In genomic region chr2:135986507-135986906, GRCh38 we compare ENCODE assay signal across 8 cellular contexts. TPM values are rescaled to one million over a fixed set of nuclear protein-coding genes. Genes with fewer than 3 reads are reported as not detected.
DNase-seq lines count a peak whose midpoint lies in the region; ATAC-seq and TF ChIP-seq lines count a peak whose summit lies in the region.

No MANE protein-coding gene starts in this region.

- peak overlapping the region; percentile 97 for H3K27ac ChIP-seq in Panc1 (ENCODE audit: low read length)
- no peak overlapping the region for H3K27ac ChIP-seq in aorta (ENCODE audit: low read depth in 1 of 2, low read length in 2 of 2)

- POLR2A ChIA-PET in Panc1 (lab: Charles Lee): no interaction called here

- ATAC-seq in Panc1 (no peak), GM21360 (IDR thresholded peaks at IDR 0.05; ENCODE audit: unreplicated experiment) (no peak), aorta (ENCODE audit: low FRiP score) (no peak)
- ATAC-seq in stimulated activated naive CD8-positive, alpha-beta T cell treated with anti-CD3 and anti-CD28 coated beads, Interleukin-15, amount 100 ng/mL, for 72 hours: no peak

- H3K9me3 ChIP-seq in Panc1 (ENCODE audit: control insufficient read depth, insufficient read depth, low read depth, low read length): no peaks in the 10 kb centered on the region
- no peaks in the 10 kb centered on the region for H3K9me3 ChIP-seq in aorta (ENCODE audit: control insufficient read depth, low read length)

- H3K36me3 Mint-ChIP-seq in activated naive CD4-positive, alpha-beta T cell treated with anti-CD3 and anti-CD28 coated beads, Interleukin-2, amount 50 U/mL, for 24 hours: peaks cover 13% of the 10 kb centered on the region
- peaks cover 7% of the 10 kb centered on the region for H3K36me3 Mint-ChIP-seq in endothelial cell (ENCODE audit: low read depth, unreplicated experiment)

- CTCF ChIA-PET in Panc1 (lab: Charles Lee): no interaction called here

- H3K9me3 Mint-ChIP-seq in activated naive CD4-positive, alpha-beta T cell treated with anti-CD3 and anti-CD28 coated beads, Interleukin-2, amount 50 U/mL, for 24 hours: no peaks in the 10 kb centered on the region
- no peaks in the 10 kb centered on the region for H3K9me3 Mint-ChIP-seq in endothelial cell (ENCODE audit: unreplicated experiment)
- H3K9me3 Mint-ChIP-seq in stimulated activated naive CD8-positive, alpha-beta T cell treated with anti-CD3 and anti-CD28 coated beads, Interleukin-15, amount 100 ng/mL, for 72 hours: no peaks in the 10 kb centered on the region

- peak overlapping the region; percentile 93 for H3K4me3 Mint-ChIP-seq in activated naive CD4-positive, alpha-beta T cell treated with anti-CD3 and anti-CD28 coated beads, Interleukin-2, amount 50 U/mL, for 24 hours
- peak overlapping the region; percentile 7 for H3K4me3 Mint-ChIP-seq in endothelial cell (ENCODE audit: unreplicated experiment)
- peak overlapping the region; percentile 89 to 91 for H3K4me3 Mint-ChIP-seq in stimulated activated naive CD8-positive, alpha-beta T cell treated with anti-CD3 and anti-CD28 coated beads, Interleukin-15, amount 100 ng/mL, for 72 hours

- in situ Hi-C loops in Panc1 (cut with HindIII; ENCODE audit: low pct_unique_long_range_greater_than_20kb, low sequenced_read_pairs): no loop called here

- H3K27me3 ChIP-seq in Panc1 (ENCODE audit: control insufficient read depth, insufficient read depth, low read length): no peaks in the 10 kb centered on the region
- H3K27me3 ChIP-seq in aorta (ENCODE audit: control insufficient read depth in 1 of 2, insufficient read depth in 2 of 2, low read length in 1 of 2): no peaks in the 10 kb centered on the region

- H3K36me3 ChIP-seq in Panc1 (ENCODE audit: control insufficient read depth, insufficient read depth, low read length) (peaks cover 14% of the 10 kb centered on the region), aorta (ENCODE audit: control insufficient read depth in 1 of 2, insufficient read depth in 2 of 2, low read length in 1 of 2) (no peaks in the 10 kb centered on the region)

- no TSS peak for BruUV-seq in Panc1 (replicated peaks; lab: Mats Ljungman, UMichigan)

- TF ChIP-seq CTCF in Panc1 (IDR thresholded peaks at IDR 0.05) (no peak), endothelial cell (IDR thresholded peaks at IDR 0.05; ENCODE audit: unreplicated experiment) (no peak)

- H3K4me3 ChIP-seq in Panc1 (ENCODE audit: low read depth in 2 of 2, low read length in 2 of 2) (peak overlapping the region in 1 of 2 experiments; percentile 94; a peak in 2 of 4 replicates), aorta (ENCODE audit: low read length in 2 of 2) (no peak overlapping the region)

- H3K27ac Mint-ChIP-seq in activated naive CD4-positive, alpha-beta T cell treated with anti-CD3 and anti-CD28 coated beads, Interleukin-2, amount 50 U/mL, for 24 hours: peak overlapping the region; percentile 12
- H3K27ac Mint-ChIP-seq in endothelial cell (ENCODE audit: unreplicated experiment): no peak overlapping the region
- H3K27ac Mint-ChIP-seq in stimulated activated naive CD8-positive, alpha-beta T cell treated with anti-CD3 and anti-CD28 coated beads, Interleukin-15, amount 100 ng/mL, for 72 hours: peak overlapping the region in 1 of 2 donors; percentile 98

- intact Hi-C loops in Panc1 (cut with micrococcal nuclease; ENCODE audit: unreplicated experiment) (loop anchor here (10.0 kb wide), 1 partner anchor 128 kb away; the partner anchor contains the start of gene CXCR4), aorta (cut with DNase I) (loop anchor here in 1 of 2 donors (5.0 kb wide), 1 partner anchor 109 kb away; the partner anchor contains the start of gene MCM6)

- H3K4me1 ChIP-seq in Panc1 (ENCODE audit: control insufficient read depth, insufficient read depth, low read length) (peaks cover 15% of the 10 kb centered on the region; the same call in 1 of the 2 replicates), aorta (ENCODE audit: control insufficient read depth in 1 of 2, insufficient read depth in 2 of 2, low read length in 2 of 2) (no peaks in the 10 kb centered on the region)

- no peak for DNase-seq in activated naive CD4-positive, alpha-beta T cell treated with anti-CD3 and anti-CD28 coated beads, Interleukin-2, amount 50 U/mL, for 16 hours
- DNase-seq in Panc1 (ENCODE audit: low read depth, low spot score) (no peak), endothelial cell (ENCODE audit: low spot score) (no peak), iPS-NIHi7 (ENCODE audit: extremely low spot score) (no peak), aorta (no peak)
- DNase-seq in stimulated activated naive CD8-positive, alpha-beta T cell treated with anti-CD3 and anti-CD28 coated beads, Interleukin-15, amount 100 ng/mL, for 72 hours: no peak

- H3K4me1 Mint-ChIP-seq in activated naive CD4-positive, alpha-beta T cell treated with anti-CD3 and anti-CD28 coated beads, Interleukin-2, amount 50 U/mL, for 24 hours: peaks cover 34% of the 10 kb centered on the region
- peaks cover 17% of the 10 kb centered on the region for H3K4me1 Mint-ChIP-seq in endothelial cell (ENCODE audit: unreplicated experiment)
- H3K4me1 Mint-ChIP-seq in stimulated activated naive CD8-positive, alpha-beta T cell treated with anti-CD3 and anti-CD28 coated beads, Interleukin-15, amount 100 ng/mL, for 72 hours: peaks cover 61% of the 10 kb centered on the region

- WGBS in aorta, 2 donors: 96 to 97% methylated on average over 5 of the region's 5 CpGs

- H3K27me3 Mint-ChIP-seq in activated naive CD4-positive, alpha-beta T cell treated with anti-CD3 and anti-CD28 coated beads, Interleukin-2, amount 50 U/mL, for 24 hours: no peaks in the 10 kb centered on the region
- H3K27me3 Mint-ChIP-seq in endothelial cell (ENCODE audit: unreplicated experiment): peaks cover 4% of the 10 kb centered on the region
- H3K27me3 Mint-ChIP-seq in stimulated activated naive CD8-positive, alpha-beta T cell treated with anti-CD3 and anti-CD28 coated beads, Interleukin-15, amount 100 ng/mL, for 72 hours: no peaks in the 10 kb centered on the region

RNA-seq across cellular contexts. Expression of gene DARS1, which starts 1.1 kb away (rescaled TPM):
- total RNA-seq in Panc1 (2021; ENCODE audit: unreplicated experiment) (85.3 TPM), endothelial cell (ENCODE audit: unreplicated experiment) (82.9 TPM), aorta (10 to 100 TPM; 59.8 to 67.7 TPM)
- 114 TPM for polyA plus RNA-seq in Panc1 (2012; ENCODE audit: insufficient read length)
- polyA plus RNA-seq in aorta: 10 to 100 TPM; 42.8 to 47.0 TPM

Comparison
In these comparisons a context has a peak if more than half of its experiments do, and no peak if none do; other contexts are left out.
1. H3K4me3 Mint-ChIP-seq: peak in every context shown above with its lines; median percentile 93 in activated naive CD4-positive, alpha-beta T cell treated with anti-CD3 and anti-CD28 coated beads, Interleukin-2, amount 50 U/mL, for 24 hours; 90 in stimulated activated naive CD8-positive, alpha-beta T cell treated with anti-CD3 and anti-CD28 coated beads, Interleukin-15, amount 100 ng/mL, for 72 hours; 7 in endothelial cell.